13 cellular contexts compared by ENCODE assay signal in genomic region chr5:14743601-14744295, GRCh38.
A peak's percentile ranks its signal among the peaks of the same experiment; 100 is the strongest.
DNase-seq lines count a peak whose midpoint lies in the region; ATAC-seq and TF ChIP-seq lines count a peak whose summit lies in the region.
"Had no signal": no experiment of that assay in that cellular context is flagged by ENCODE, and none has a peak within 500 bp of the region (broad histone marks: within the 10 kb centered on the region; RNA-seq: fewer than 3 reads in every experiment).

No MANE protein-coding gene starts in this region.

- TF ChIP-seq CTCF in brain microvascular endothelial cell (IDR thresholded peaks at IDR 0.05; ENCODE audit: low read depth, low read length, missing control alignments) (peak; percentile 20), gastrocnemius medialis (IDR thresholded peaks at IDR 0.05 in 4 of 5, conservative IDR thresholded peaks at IDR 0.05 in 1 of 5) (no peak), GM13977 (IDR thresholded peaks at IDR 0.05; ENCODE audit: extremely low read depth, insufficient read depth, missing control alignments) (no peak)

- DNase-seq in EL (peak; percentile 45), brain microvascular endothelial cell (peak; percentile 49), gastrocnemius medialis (no peak), GM13977 (ENCODE audit: low spot score) (no peak), G401 (ENCODE audit: low spot score) (no peak)
- DNase-seq: activated CD8-positive, alpha-beta memory T cell treated with anti-CD3 and anti-CD28 coated beads for 24 hours; amygdala; left lung; NCI-H524 treated with DMSO at 0.1 percent for 48 hours; SW 1271 had no signal

- in situ Hi-C loops in brain microvascular endothelial cell (cut with HindIII; ENCODE audit: low pct_ligation_motif_present, low sequenced_read_pairs) = loop anchor here (25.0 kb wide), 1 partner anchor 269 kb away; no protein-coding TSS in a partner anchor
- in situ Hi-C loops in gastrocnemius medialis (cut with MboI; ENCODE audit: low sequenced_read_pairs in 4 of 4) = loop anchor here in 2 of 4 donors (25.0 kb wide), 1 partner anchor 119 kb away; the partner anchor contains the start of gene ANKH (in 2 of the 2)
- in situ Hi-C loops in GM13977 (cut with MboI; ENCODE audit: low pct_unique_long_range_greater_than_20kb, low sequenced_read_pairs, unreplicated experiment) = no loop called here
- in situ Hi-C loops in G401 (cut with HindIII; ENCODE audit: low sequenced_read_pairs) = no loop called here

- H3K4me1 ChIP-seq in gastrocnemius medialis = peaks cover 43 to 61% of the 10 kb centered on the region in 2 donors
- H3K4me1 ChIP-seq: left lung had no signal

- H3K27ac ChIP-seq in brain microvascular endothelial cell (no peak overlapping the region), gastrocnemius medialis (peak overlapping the region; percentile 21 to 94 (median 86))
- H3K27ac ChIP-seq: KMS-11, left lung had no signal

- H3K9me3 ChIP-seq in gastrocnemius medialis = no peaks in the 10 kb centered on the region
- H3K9me3 ChIP-seq: left lung had no signal

- no peaks in the 10 kb centered on the region for H3K27me3 ChIP-seq in brain microvascular endothelial cell (replicated peaks)
- no peaks in the 10 kb centered on the region for H3K27me3 ChIP-seq in gastrocnemius medialis
- H3K27me3 ChIP-seq: left lung had no signal

- TF ChIP-seq POLR2A in gastrocnemius medialis (IDR thresholded peaks at IDR 0.05) = no peak

- H3K36me3 ChIP-seq in brain microvascular endothelial cell (replicated peaks) (peaks cover 19% of the 10 kb centered on the region), gastrocnemius medialis (peaks cover 0 to 15% of the 10 kb centered on the region in 2 donors)

- H3K4me3 ChIP-seq in brain microvascular endothelial cell (ENCODE audit: low read depth, low read length) (no peak overlapping the region), gastrocnemius medialis (no peak overlapping the region)
- H3K4me3 ChIP-seq: left lung had no signal

- ATAC-seq in HG03565 (IDR thresholded peaks at IDR 0.05; ENCODE audit: unreplicated experiment) (peak; percentile 28), gastrocnemius medialis (no peak), GM18861 (IDR thresholded peaks at IDR 0.05; ENCODE audit: unreplicated experiment) (no peak)
- ATAC-seq: left lung had no signal

- intact Hi-C loops in gastrocnemius medialis (cut with DNase I; ENCODE audit: low total_unique reads) = no loop called here

Comparison
In these comparisons a context has a peak if more than half of its experiments do, and no peak if none do; other contexts are left out.
1. DNase-seq: peak in EL (single experiment) and brain microvascular endothelial cell (single experiment); none in gastrocnemius medialis (0 of 2), GM13977 (single experiment) and G401 (single experiment).